31 cellular contexts compared by ENCODE assay signal in genomic region chr2:232278534-232278933, GRCh38.
"Had no signal": no experiment of that assay in that cellular context is flagged by ENCODE, and none has a peak within 500 bp of the region (broad histone marks: within the 10 kb centered on the region; RNA-seq: fewer than 3 reads in every experiment).

No MANE protein-coding gene starts in this region.

- H3K27me3 ChIP-seq: neural progenitor cell, ovary, right lobe of liver, spleen, suprapubic skin, testis, tibial artery, transverse colon, upper lobe of right lung, uterus had no signal

- H3K4me1 Mint-ChIP-seq: nephron; stimulated activated memory B cell treated with anti-CD40 and anti-IgM and Interleukin-4, amounts not matched to agents 10 μg/mL and 1 μg/mL and 100 μg/mL, for 72 hours had no signal

- H3K4me1 ChIP-seq: parathyroid adenoma, right lobe of liver, spleen, testis, tibial artery, transverse colon, upper lobe of right lung, uterus had no signal

- H3K27me3 Mint-ChIP-seq: progenitor cell of endocrine pancreas; stimulated activated memory B cell treated with anti-CD40 and anti-IgM and Interleukin-4, amounts not matched to agents 10 μg/mL and 1 μg/mL and 100 μg/mL, for 72 hours; stimulated activated naive CD8-positive, alpha-beta T cell treated with anti-CD3 and anti-CD28 coated beads, Interleukin-15, amount 100 ng/mL, for 72 hours; type B pancreatic cell had no signal

- H3K36me3 Mint-ChIP-seq: natural killer cell had no signal

- H3K27ac Mint-ChIP-seq: natural killer cell; nephron; neural progenitor cell; progenitor cell of endocrine pancreas; stimulated activated memory B cell treated with anti-CD40 and anti-IgM and Interleukin-4, amounts not matched to agents 10 μg/mL and 1 μg/mL and 100 μg/mL, for 72 hours; type B pancreatic cell had no signal

- H3K9me3 ChIP-seq: ovary, psoas muscle, right lobe of liver, suprapubic skin, testis, transverse colon, upper lobe of right lung, uterus had no signal

- H3K9ac ChIP-seq: neural progenitor cell, parathyroid adenoma had no signal

- H3K4me3 ChIP-seq: neural progenitor cell, ovary, psoas muscle, right lobe of liver, skin epidermis, smooth muscle cell, spleen, suprapubic skin, testis, tibial artery, transverse colon, upper lobe of right lung, uterus had no signal

- DNase-seq: natural killer cell; occipital lobe; ovary; posterior cingulate gyrus; psoas muscle; right cardiac atrium; right lobe of liver; spleen; stimulated activated CD4-positive, alpha-beta T cell treated with anti-CD3 and anti-CD28 coated beads, Interleukin-12 subunit alpha, Interleukin-12 subunit beta, amount 100 ng/mL, for 4 hours; stimulated activated CD4-positive, alpha-beta T cell treated with anti-CD3 and anti-CD28 coated beads, Interleukin-1b, Interleukin-23, amount 100 ng/mL, for 48 hours; stimulated activated CD4-positive, alpha-beta T cell treated with anti-CD3 and anti-CD28 coated beads, Interleukin-4, amount 100 ng/mL, for 1 hour; stimulated activated CD4-positive, alpha-beta T cell treated with anti-CD3 and anti-CD28 coated beads, Interleukin-4, amount 100 ng/mL, for 4 hours; stimulated activated CD8-positive, alpha-beta memory T cell treated with anti-CD3 and anti-CD28 coated beads, Interleukin-4, amount 100 ng/mL, for 48 hours; stimulated activated naive CD4-positive, alpha-beta T cell; stimulated activated naive CD8-positive, alpha-beta T cell treated with anti-CD3 and anti-CD28 coated beads, Interleukin-15, amount 100 ng/mL, for 72 hours; stimulated activated naive CD8-positive, alpha-beta T cell treated with anti-CD3 and anti-CD28 coated beads, Interleukin-15, Interleukin-2, amounts not matched to agents 100 U/mL and 50 U/mL, for 24 hours; substantia nigra; testis; tibial artery; transverse colon; upper lobe of right lung; uterus had no signal

- ATAC-seq: natural killer cell; psoas muscle; right cardiac atrium; right lobe of liver; stimulated activated memory B cell treated with anti-CD40 and anti-IgM and Interleukin-4, amounts not matched to agents 10 μg/mL and 1 μg/mL and 100 μg/mL, for 72 hours; stimulated activated naive CD8-positive, alpha-beta T cell treated with anti-CD3 and anti-CD28 coated beads, Interleukin-15, amount 100 ng/mL, for 72 hours; stimulated activated naive CD8-positive, alpha-beta T cell treated with anti-CD3 and anti-CD28 coated beads, Interleukin-15, Interleukin-2, amounts not matched to agents 100 U/mL and 50 U/mL, for 24 hours; upper lobe of right lung had no signal

- H3K4me2 ChIP-seq: neural progenitor cell, smooth muscle cell had no signal

- H3K27ac ChIP-seq: neural progenitor cell, ovary, parathyroid adenoma, psoas muscle, right lobe of liver, skin epidermis, spleen, suprapubic skin, testis, tibial artery, transverse colon, upper lobe of right lung, uterus had no signal

- H2AFZ ChIP-seq: neural progenitor cell, parathyroid adenoma had no signal

- H3K9me3 Mint-ChIP-seq: natural killer cell had no signal

- H3K36me3 ChIP-seq: neural progenitor cell, ovary, right lobe of liver, suprapubic skin, upper lobe of right lung, uterus had no signal

- H3K4me3 Mint-ChIP-seq: natural killer cell; nephron; neural progenitor cell; stimulated activated memory B cell treated with anti-CD40 and anti-IgM and Interleukin-4, amounts not matched to agents 10 μg/mL and 1 μg/mL and 100 μg/mL, for 72 hours; stimulated activated naive CD8-positive, alpha-beta T cell treated with anti-CD3 and anti-CD28 coated beads, Interleukin-15, amount 100 ng/mL, for 72 hours; type B pancreatic cell had no signal
